ENCODE assay signal across 21 cellular contexts in the genomic region with DNA sequence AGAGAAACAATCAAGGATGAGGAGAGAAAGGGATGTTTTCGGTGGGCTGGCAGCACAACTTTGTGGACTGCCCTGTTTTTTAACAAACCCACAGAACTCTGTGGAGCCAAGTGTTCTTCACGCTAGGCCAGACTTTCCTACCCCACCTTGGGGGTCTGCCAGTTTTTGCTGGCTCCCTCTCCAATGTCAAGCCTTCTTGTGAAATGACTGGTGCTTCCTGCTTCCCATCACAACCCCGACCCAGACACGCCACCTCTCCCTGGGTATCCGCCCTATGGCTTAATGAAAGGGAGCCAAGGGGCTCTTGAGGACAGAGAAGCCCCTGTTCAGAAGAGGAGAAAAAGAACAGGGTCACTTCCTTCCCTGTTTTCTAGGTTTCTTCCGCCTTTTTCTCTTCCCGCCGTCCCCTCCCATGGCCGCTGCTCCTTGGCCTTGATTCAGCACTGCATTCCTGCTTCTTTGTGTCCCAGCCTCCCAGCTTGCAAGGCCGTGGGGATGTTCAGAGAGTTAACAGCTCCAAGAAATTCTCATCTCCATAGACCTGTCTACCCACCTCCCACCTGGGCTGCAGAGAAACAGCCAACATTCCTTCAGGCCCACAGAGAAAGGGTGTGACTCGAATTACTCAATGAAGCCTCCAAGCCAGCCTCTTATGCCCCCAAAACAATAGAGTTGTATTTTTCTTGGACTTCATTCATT. TPM values are rescaled to one million over a fixed set of nuclear protein-coding genes. Genes with fewer than 3 reads are reported as not detected.
DNase-seq lines count a peak whose midpoint lies in the region; ATAC-seq and TF ChIP-seq lines count a peak whose summit lies in the region.
"Had no signal": no experiment of that assay in that cellular context is flagged by ENCODE, and none has a peak within 500 bp of the region (broad histone marks: within the 10 kb centered on the region; RNA-seq: fewer than 3 reads in every experiment).

No MANE protein-coding gene starts in this region.

- in situ Hi-C loops in KBM-7 (cut with MboI; ENCODE audit: low pct_unique_long_range_greater_than_20kb, low sequenced_read_pairs) = no loop called here

- H3K36me3 Mint-ChIP-seq in activated T-helper 2 cell treated with anti-CD3 and anti-CD28 coated beads, Interferon-gamma antibody, Interleukin-2, Interleukin-4, amounts not matched to agents 10 μg/mL and 5 μg/mL and 100 μg/mL, durations not matched to agents 14 hours and 24 hours and 36 hours (ENCODE audit: low read depth) = no peaks in the 10 kb centered on the region
- H3K36me3 Mint-ChIP-seq: activated CD8-positive, alpha-beta memory T cell treated with anti-CD3 and anti-CD28 coated beads, Interleukin-2, amount 10 ng/mL, durations not matched to agents 7 days and 5 days; activated naive CD8-positive, alpha-beta T cell treated with anti-CD3 and anti-CD28 coated beads, Interleukin-2, amount 10 ng/mL, durations not matched to agents 7 days and 5 days; stimulated activated effector memory CD8-positive, alpha-beta T cell treated with anti-CD3 and anti-CD28 coated beads, Interleukin-12 subunit alpha, Interleukin-12 subunit beta, amount 100 ng/mL, for 72 hours had no signal

- no peaks in the 10 kb centered on the region for H3K4me1 Mint-ChIP-seq in activated T-helper 2 cell treated with anti-CD3 and anti-CD28 coated beads, Interferon-gamma antibody, Interleukin-2, Interleukin-4, amounts not matched to agents 10 μg/mL and 5 μg/mL and 100 μg/mL, durations not matched to agents 14 hours and 24 hours and 36 hours (ENCODE audit: low read depth)
- H3K4me1 Mint-ChIP-seq: activated CD8-positive, alpha-beta memory T cell treated with anti-CD3 and anti-CD28 coated beads, Interleukin-2, amount 10 ng/mL, durations not matched to agents 7 days and 5 days; activated naive CD8-positive, alpha-beta T cell treated with anti-CD3 and anti-CD28 coated beads, Interleukin-2, amount 10 ng/mL, durations not matched to agents 7 days and 5 days; stimulated activated effector memory CD8-positive, alpha-beta T cell treated with anti-CD3 and anti-CD28 coated beads, Interleukin-12 subunit alpha, Interleukin-12 subunit beta, amount 100 ng/mL, for 72 hours had no signal

- no peak overlapping the region for H3K4me3 Mint-ChIP-seq in activated T-helper 2 cell treated with anti-CD3 and anti-CD28 coated beads, Interferon-gamma antibody, Interleukin-2, Interleukin-4, amounts not matched to agents 10 μg/mL and 5 μg/mL and 100 μg/mL, durations not matched to agents 14 hours and 24 hours and 36 hours (ENCODE audit: low read depth)
- H3K4me3 Mint-ChIP-seq: activated CD8-positive, alpha-beta memory T cell treated with anti-CD3 and anti-CD28 coated beads, Interleukin-2, amount 10 ng/mL, durations not matched to agents 7 days and 5 days; activated naive CD8-positive, alpha-beta T cell treated with anti-CD3 and anti-CD28 coated beads, Interleukin-2, amount 10 ng/mL, durations not matched to agents 7 days and 5 days; stimulated activated effector memory CD8-positive, alpha-beta T cell treated with anti-CD3 and anti-CD28 coated beads, Interleukin-12 subunit alpha, Interleukin-12 subunit beta, amount 100 ng/mL, for 72 hours had no signal

- intact Hi-C loops in breast epithelium (cut with DNase I; ENCODE audit: low total_unique reads) (no loop called here), sciatic nerve (cut with DNase I) (no loop called here)
- intact Hi-C loops in activated T-helper 2 cell treated with anti-CD3 and anti-CD28 coated beads, Interferon-gamma antibody, Interleukin-2, Interleukin-4, amounts not matched to agents 10 μg/mL and 5 μg/mL and 100 μg/mL, durations not matched to agents 14 hours and 24 hours and 36 hours (cut with micrococcal nuclease) = no loop called here

- TF ChIP-seq POLR2A in breast epithelium (IDR thresholded peaks at IDR 0.05) = no peak

- no peaks in the 10 kb centered on the region for H3K4me1 ChIP-seq in breast epithelium
- peaks cover 0 to 8% of the 10 kb centered on the region in 2 donors for H3K4me1 ChIP-seq in right atrium auricular region
- H3K4me1 ChIP-seq: gastrocnemius medialis, vagina had no signal

- no peaks in the 10 kb centered on the region for H3K27me3 Mint-ChIP-seq in activated T-helper 2 cell treated with anti-CD3 and anti-CD28 coated beads, Interferon-gamma antibody, Interleukin-2, Interleukin-4, amounts not matched to agents 10 μg/mL and 5 μg/mL and 100 μg/mL, durations not matched to agents 14 hours and 24 hours and 36 hours (ENCODE audit: low read depth)
- H3K27me3 Mint-ChIP-seq: activated CD8-positive, alpha-beta memory T cell treated with anti-CD3 and anti-CD28 coated beads, Interleukin-2, amount 10 ng/mL, durations not matched to agents 7 days and 5 days; activated naive CD8-positive, alpha-beta T cell treated with anti-CD3 and anti-CD28 coated beads, Interleukin-2, amount 10 ng/mL, durations not matched to agents 7 days and 5 days had no signal

- H3K9me3 ChIP-seq in MG63 = no peaks in the 10 kb centered on the region
- H3K9me3 ChIP-seq in breast epithelium = no peaks in the 10 kb centered on the region
- no peaks in the 10 kb centered on the region for H3K9me3 ChIP-seq in right atrium auricular region
- H3K9me3 ChIP-seq: gastrocnemius medialis, neutrophil, vagina had no signal

- no peaks in the 10 kb centered on the region for H3K9me3 Mint-ChIP-seq in activated T-helper 2 cell treated with anti-CD3 and anti-CD28 coated beads, Interferon-gamma antibody, Interleukin-2, Interleukin-4, amounts not matched to agents 10 μg/mL and 5 μg/mL and 100 μg/mL, durations not matched to agents 14 hours and 24 hours and 36 hours

- H3K27me3 ChIP-seq in MG63 = no peaks in the 10 kb centered on the region
- H3K27me3 ChIP-seq in breast epithelium = no peaks in the 10 kb centered on the region
- H3K27me3 ChIP-seq in right atrium auricular region = no peaks in the 10 kb centered on the region
- H3K27me3 ChIP-seq: gastrocnemius medialis, vagina had no signal

- DNase-seq in MG63 = peak; percentile 50
- DNase-seq in breast epithelium (ENCODE audit: low spot score in 2 of 2) = peak in 1 of 2 donors; percentile 85
- DNase-seq in right atrium auricular region (ENCODE audit: low spot score) = peak; percentile 83
- no peak for DNase-seq in sciatic nerve (ENCODE audit: low spot score)
- DNase-seq in 8988T = no peak
- DNase-seq in KBM-7 = no peak
- DNase-seq in activated T-helper 2 cell treated with anti-CD3 and anti-CD28 coated beads, Interferon-gamma antibody, Interleukin-2, Interleukin-4, amounts not matched to agents 10 μg/mL and 5 μg/mL and 100 μg/mL, durations not matched to agents 14 hours and 24 hours and 36 hours (ENCODE audit: low spot score) = no peak
- no peak for DNase-seq in NCI-H1048 (lab: John Stamatoyannopoulos, UW)
- DNase-seq: activated CD4-positive, alpha-beta T cell treated with anti-CD3 and anti-CD28 coated beads, Interleukin-2, amount 50 U/mL, for 1 hour; activated CD8-positive, alpha-beta memory T cell treated with anti-CD3 and anti-CD28 coated beads, Interleukin-2, amount 10 ng/mL, durations not matched to agents 7 days and 5 days; activated naive CD8-positive, alpha-beta T cell treated with anti-CD3 and anti-CD28 coated beads, Interleukin-2, amount 10 ng/mL, durations not matched to agents 7 days and 5 days; gastrocnemius medialis; NCI-H1105 treated with DMSO at 0.1 percent for 48 hours; NCI-H2029; T-helper 9 cell had no signal

- H3K36me3 ChIP-seq in MG63 (no peaks in the 10 kb centered on the region), breast epithelium (no peaks in the 10 kb centered on the region), right atrium auricular region (no peaks in the 10 kb centered on the region)
- H3K36me3 ChIP-seq: gastrocnemius medialis, neutrophil, vagina had no signal

- no peak overlapping the region for H3K4me3 ChIP-seq in MG63
- peak overlapping the region in 2 of 3 donors; percentile 6 to 8 for H3K4me3 ChIP-seq in breast epithelium
- H3K4me3 ChIP-seq in right atrium auricular region = no peak overlapping the region
- H3K4me3 ChIP-seq: gastrocnemius medialis, vagina had no signal

- H3K27ac Mint-ChIP-seq in activated T-helper 2 cell treated with anti-CD3 and anti-CD28 coated beads, Interferon-gamma antibody, Interleukin-2, Interleukin-4, amounts not matched to agents 10 μg/mL and 5 μg/mL and 100 μg/mL, durations not matched to agents 14 hours and 24 hours and 36 hours = no peak overlapping the region
- H3K27ac Mint-ChIP-seq: activated CD8-positive, alpha-beta memory T cell treated with anti-CD3 and anti-CD28 coated beads, Interleukin-2, amount 10 ng/mL, durations not matched to agents 7 days and 5 days; activated naive CD8-positive, alpha-beta T cell treated with anti-CD3 and anti-CD28 coated beads, Interleukin-2, amount 10 ng/mL, durations not matched to agents 7 days and 5 days; stimulated activated effector memory CD8-positive, alpha-beta T cell treated with anti-CD3 and anti-CD28 coated beads, Interleukin-12 subunit alpha, Interleukin-12 subunit beta, amount 100 ng/mL, for 72 hours had no signal

- no peak for TF ChIP-seq CTCF in breast epithelium (IDR thresholded peaks at IDR 0.05)
- TF ChIP-seq CTCF in right atrium auricular region (IDR thresholded peaks at IDR 0.05) = no peak

- H3K27ac ChIP-seq in breast epithelium (peak overlapping the region; percentile 71 to 78), right atrium auricular region (peak overlapping the region in 1 of 2 donors; percentile 7)
- H3K27ac ChIP-seq: gastrocnemius medialis, neutrophil, vagina had no signal

- ATAC-seq in sciatic nerve = peak; percentile 71
- ATAC-seq: activated CD8-positive, alpha-beta memory T cell treated with anti-CD3 and anti-CD28 coated beads, Interleukin-2, amount 10 ng/mL, durations not matched to agents 7 days and 5 days; gastrocnemius medialis; HCT116; stimulated activated effector memory CD8-positive, alpha-beta T cell treated with anti-CD3 and anti-CD28 coated beads, Interleukin-12 subunit alpha, Interleukin-12 subunit beta, amount 100 ng/mL, for 72 hours had no signal

RNA-seq across cellular contexts. Expression of a gene that starts 16.5 kb away (rescaled TPM):
- total RNA-seq in MG63 (2014; rRNA removed; shearing (Covaris generic); ENCODE audit: low replicate concordance) = 0.82 and 3.0 TPM in 2 replicates
- total RNA-seq in breast epithelium = 10 to 100 TPM in 2 of 3 donors, 1 to 10 TPM in 1; 3.0 to 47.7 (median 15.7) TPM
- 10 to 100 TPM in 1 of 2 donors, 1 to 10 TPM in 1; 7.0 to 20.6 TPM for total RNA-seq in right atrium auricular region
- 42.0 TPM for total RNA-seq in sciatic nerve
- total RNA-seq in activated T-helper 2 cell treated with anti-CD3 and anti-CD28 coated beads, Interferon-gamma antibody, Interleukin-2, Interleukin-4, amounts not matched to agents 10 μg/mL and 5 μg/mL and 100 μg/mL, durations not matched to agents 14 hours and 24 hours and 36 hours = not detected in 2 replicates
- total RNA-seq: activated CD8-positive, alpha-beta memory T cell treated with anti-CD3 and anti-CD28 coated beads, Interleukin-2, amount 10 ng/mL, durations not matched to agents 7 days and 5 days; activated naive CD8-positive, alpha-beta T cell treated with anti-CD3 and anti-CD28 coated beads, Interleukin-2, amount 10 ng/mL, durations not matched to agents 7 days and 5 days; lung microvascular endothelial cell; OCI-LY7 had no signal

Comparison
In these comparisons a context has a peak if more than half of its experiments do, and no peak if none do; other contexts are left out.
1. DNase-seq: peak in MG63 (single experiment) and right atrium auricular region (single experiment); none in sciatic nerve (single experiment), 8988T (single experiment), KBM-7 (single experiment), activated T-helper 2 cell treated with anti-CD3 and anti-CD28 coated beads, Interferon-gamma antibody, Interleukin-2, Interleukin-4, amounts not matched to agents 10 μg/mL and 5 μg/mL and 100 μg/mL, durations not matched to agents 14 hours and 24 hours and 36 hours (single experiment) and NCI-H1048 (single experiment).
2. H3K4me3 ChIP-seq: peak in breast epithelium (2 of 3); none in MG63 (single experiment) and right atrium auricular region (0 of 2).